In genomic region chr2:39510087-39510486, GRCh38 we compare ENCODE assay signal across 24 cellular contexts.
"Had no signal": no experiment of that assay in that cellular context is flagged by ENCODE, and none has a peak within 500 bp of the region (broad histone marks: within the 10 kb centered on the region; RNA-seq: fewer than 3 reads in every experiment).

No MANE protein-coding gene starts in this region.

- H3K27me3 ChIP-seq: SJSA1, suprapubic skin, upper lobe of right lung had no signal

- H3K27ac ChIP-seq: SJSA1, suprapubic skin, upper lobe of right lung had no signal

- DNase-seq: activated CD4-positive, alpha-beta T cell treated with anti-CD3 and anti-CD28 coated beads, Interleukin-2, amount 10 ng/mL, durations not matched to agents 24 days and 14 days; activated CD4-positive, CD25-positive, alpha-beta regulatory T cell; activated CD8-positive, alpha-beta memory T cell treated with anti-CD3 and anti-CD28 coated beads, Interleukin-2, amount 50 U/mL, for 4 hours; activated CD8-positive, alpha-beta T cell treated with anti-CD3 and anti-CD28 coated beads, Interleukin-2, amount 10 ng/mL, durations not matched to agents 7 days and 5 days; activated gamma-delta T cell; activated T-cell treated with anti-CD3 and anti-CD28 coated beads, Interleukin-2, amount 50 U/mL, for 72 hours; caudate nucleus; foreskin fibroblast; glutamatergic neuron; immature natural killer cell; mammary epithelial cell; mucosa of descending colon; natural killer cell; stimulated activated CD4-positive, alpha-beta T cell treated with anti-CD3 and anti-CD28 coated beads, Interleukin-15, amount 100 ng/mL, for 24 hours; stimulated activated CD4-positive, alpha-beta T cell treated with anti-CD3 and anti-CD28 coated beads, Interleukin-4, amount 100 ng/mL, for 1 hour; stimulated activated naive CD4-positive, alpha-beta T cell treated with Interleukin-2 at 50 U/mL for 16 hours; T-helper 2 cell; upper lobe of right lung had no signal

- H3K9me3 ChIP-seq: mucosa of descending colon, SJSA1, suprapubic skin, upper lobe of right lung had no signal

- FAIRE-seq: colon, endometrium had no signal

- H3K36me3 ChIP-seq: SJSA1, suprapubic skin, upper lobe of right lung had no signal

- ATAC-seq: activated CD8-positive, alpha-beta T cell treated with anti-CD3 and anti-CD28 coated beads, Interleukin-2, amount 10 ng/mL, durations not matched to agents 7 days and 5 days; activated naive CD4-positive, alpha-beta T cell treated with anti-CD3 and anti-CD28 coated beads, Interleukin-2, amount 50 U/mL, for 72 hours; activated T-cell treated with anti-CD3 and anti-CD28 coated beads, Interleukin-2, amount 50 U/mL, for 72 hours; esophagus mucosa; mucosa of descending colon; natural killer cell; upper lobe of right lung had no signal

- H3K4me3 ChIP-seq: mucosa of descending colon, SJSA1, suprapubic skin, upper lobe of right lung had no signal
